Comparison of ENCODE assay signal across 1 cellular context in the genomic region with DNA sequence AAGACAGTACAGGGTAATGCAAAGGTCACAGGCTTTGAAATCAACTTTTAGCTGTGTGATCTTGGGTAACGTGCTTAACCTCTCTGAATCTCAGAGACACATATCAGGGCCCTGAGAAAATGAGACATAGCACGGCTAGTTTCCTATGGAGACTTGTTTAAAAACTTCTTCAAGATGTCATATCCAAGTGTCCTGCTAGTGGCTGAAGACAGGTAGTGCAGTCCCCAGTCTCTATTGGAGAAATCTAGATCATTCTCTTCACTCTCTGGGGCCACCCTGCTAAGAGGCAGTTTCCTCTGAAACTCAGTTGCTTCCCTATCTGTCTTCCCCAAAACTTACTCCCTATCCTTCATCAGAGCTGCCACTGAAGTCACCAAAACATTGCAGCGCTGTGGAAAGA.
TF ChIP-seq lines count a peak whose summit lies in the region.

No MANE protein-coding gene starts in this region.

TF ChIP-seq in HepG2, 621 proteins besides CTCF, POLR2A, EP300 and RAD21 (continued from another document):
- TF ChIP-seq, protein P1, sequence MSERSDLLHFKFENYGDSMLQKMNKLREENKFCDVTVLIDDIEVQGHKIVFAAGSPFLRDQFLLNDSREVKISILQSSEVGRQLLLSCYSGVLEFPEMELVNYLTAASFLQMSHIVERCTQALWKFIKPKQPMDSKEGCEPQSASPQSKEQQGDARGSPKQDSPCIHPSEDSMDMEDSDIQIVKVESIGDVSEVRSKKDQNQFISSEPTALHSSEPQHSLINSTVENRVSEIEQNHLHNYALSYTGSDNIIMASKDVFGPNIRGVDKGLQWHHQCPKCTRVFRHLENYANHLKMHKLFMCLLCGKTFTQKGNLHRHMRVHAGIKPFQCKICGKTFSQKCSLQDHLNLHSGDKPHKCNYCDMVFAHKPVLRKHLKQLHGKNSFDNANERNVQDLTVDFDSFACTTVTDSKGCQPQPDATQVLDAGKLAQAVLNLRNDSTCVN (CRISPR knock-in tag; IDR thresholded peaks at IDR 0.05; ENCODE audit: borderline replicate concordance): no peak
- TF ChIP-seq ZNF414 (CRISPR knock-in tag; IDR thresholded peaks at IDR 0.05) (no peak), SMAD3 (CRISPR knock-in tag; IDR thresholded peaks at IDR 0.05) (no peak), HDAC6 (IDR thresholded peaks at IDR 0.05; ENCODE audit: low read depth, low read length) (no peak), ZNF12 (CRISPR knock-in tag; IDR thresholded peaks at IDR 0.05) (no peak)
